Comparison of ENCODE assay signal across 12 cellular contexts in the genomic region with DNA sequence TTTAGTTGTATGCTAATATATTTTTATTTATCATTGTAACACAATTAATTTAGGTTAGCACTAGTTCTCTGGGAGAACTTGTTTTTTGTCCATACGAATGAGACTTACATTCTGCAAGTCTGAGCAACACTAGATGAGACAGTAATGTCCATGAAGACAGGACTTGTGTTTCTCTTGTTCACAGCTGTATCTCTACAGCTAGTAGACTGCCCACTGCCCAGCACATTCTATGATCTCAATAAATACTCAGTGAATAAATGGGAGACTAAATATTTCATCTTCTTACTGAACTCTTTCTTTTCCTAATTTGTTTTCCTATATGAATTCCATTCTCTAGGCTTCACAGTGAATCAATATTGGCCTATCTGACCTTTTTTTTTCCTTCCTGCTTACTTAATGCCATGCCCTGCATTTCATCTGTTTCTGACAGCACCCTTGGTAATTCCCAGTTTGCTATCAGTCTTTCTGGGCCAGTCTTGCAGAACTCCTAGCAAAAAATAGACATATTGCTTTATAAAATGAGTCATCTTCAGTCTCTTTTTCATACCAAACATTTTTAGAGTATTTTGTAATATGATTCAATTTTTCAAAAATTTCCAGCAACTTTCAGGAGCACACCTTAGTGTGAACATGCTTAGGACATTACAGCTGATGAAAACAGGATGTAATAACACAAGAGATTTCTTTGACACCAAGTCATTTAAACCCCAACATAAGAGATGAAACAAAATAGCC.
DNase-seq lines count a peak whose midpoint lies in the region; ATAC-seq and TF ChIP-seq lines count a peak whose summit lies in the region.
"Had no signal": no experiment of that assay in that cellular context is flagged by ENCODE, and none has a peak within 500 bp of the region (broad histone marks: within the 10 kb centered on the region; RNA-seq: fewer than 3 reads in every experiment).

No MANE protein-coding gene starts in this region.

- no peaks in the 10 kb centered on the region for H3K27me3 ChIP-seq in vagina

- no peaks in the 10 kb centered on the region for H3K27me3 Mint-ChIP-seq in activated T-cell treated with anti-CD3 and anti-CD28 coated beads, Interleukin-2, amount 50 U/mL, for 72 hours (ENCODE audit: low read depth)
- no peaks in the 10 kb centered on the region for H3K27me3 Mint-ChIP-seq in stimulated activated memory B cell treated with anti-CD40 and anti-IgM and Interleukin-4, amounts not matched to agents 10 μg/mL and 1 μg/mL and 100 μg/mL, for 72 hours
- H3K27me3 Mint-ChIP-seq: activated naive CD8-positive, alpha-beta T cell treated with anti-CD3 and anti-CD28 coated beads, Interleukin-2, amount 10 ng/mL, durations not matched to agents 7 days and 5 days had no signal

- no peak overlapping the region for H3K4me3 Mint-ChIP-seq in activated T-cell treated with anti-CD3 and anti-CD28 coated beads, Interleukin-2, amount 50 U/mL, for 72 hours
- no peak overlapping the region for H3K4me3 Mint-ChIP-seq in stimulated activated memory B cell treated with anti-CD40 and anti-IgM and Interleukin-4, amounts not matched to agents 10 μg/mL and 1 μg/mL and 100 μg/mL, for 72 hours
- H3K4me3 Mint-ChIP-seq: activated naive CD8-positive, alpha-beta T cell treated with anti-CD3 and anti-CD28 coated beads, Interleukin-2, amount 10 ng/mL, durations not matched to agents 7 days and 5 days had no signal

- H3K4me1 ChIP-seq in vagina: no peaks in the 10 kb centered on the region

- H3K36me3 Mint-ChIP-seq in activated T-cell treated with anti-CD3 and anti-CD28 coated beads, Interleukin-2, amount 50 U/mL, for 72 hours (ENCODE audit: insufficient read depth in 2 of 2): peaks cover 0 to 4% of the 10 kb centered on the region in 2 donors
- peaks cover 7% of the 10 kb centered on the region for H3K36me3 Mint-ChIP-seq in stimulated activated memory B cell treated with anti-CD40 and anti-IgM and Interleukin-4, amounts not matched to agents 10 μg/mL and 1 μg/mL and 100 μg/mL, for 72 hours

- H3K9me3 ChIP-seq in vagina: no peaks in the 10 kb centered on the region

- H3K36me3 ChIP-seq in vagina: no peaks in the 10 kb centered on the region

- DNase-seq in activated T-cell treated with anti-CD3 and anti-CD28 coated beads, Interleukin-2, amount 50 U/mL, for 72 hours: no peak
- DNase-seq in activated T-cell treated with anti-CD3 and anti-CD28 coated beads, Interleukin-2, amount 50 U/mL, for 1 hour: no peak
- DNase-seq in fibroblast of peridontal ligament (ENCODE audit: extremely low read depth) (peak; percentile 39), vagina (ENCODE audit: extremely low spot score in 2 of 2) (no peak)
- no peak for DNase-seq in activated CD8-positive, alpha-beta memory T cell treated with anti-CD3 and anti-CD28 coated beads for 24 hours
- DNase-seq: activated naive CD8-positive, alpha-beta T cell treated with anti-CD3 and anti-CD28 coated beads, Interleukin-2, amount 10 ng/mL, durations not matched to agents 7 days and 5 days; effector CD8-positive, alpha-beta T cell; midbrain; MM.1S had no signal

- peak overlapping the region; percentile 30 for H3K27ac Mint-ChIP-seq in activated T-cell treated with anti-CD3 and anti-CD28 coated beads, Interleukin-2, amount 50 U/mL, for 72 hours
- peak overlapping the region; percentile 59 for H3K27ac Mint-ChIP-seq in stimulated activated memory B cell treated with anti-CD40 and anti-IgM and Interleukin-4, amounts not matched to agents 10 μg/mL and 1 μg/mL and 100 μg/mL, for 72 hours
- H3K27ac Mint-ChIP-seq: activated naive CD8-positive, alpha-beta T cell treated with anti-CD3 and anti-CD28 coated beads, Interleukin-2, amount 10 ng/mL, durations not matched to agents 7 days and 5 days had no signal

- intact Hi-C loops in vagina (cut with DNase I): no loop called here

- no peak for TF ChIP-seq POLR2A in vagina (IDR thresholded peaks at IDR 0.05)

- ATAC-seq in activated T-cell treated with anti-CD3 and anti-CD28 coated beads, Interleukin-2, amount 50 U/mL, for 72 hours (replicated peaks in 1 of 2): no peak
- ATAC-seq in SK-N-SH treated with all-trans-retinoic acid at 6 μM for 48 hours: peak; percentile 89
- no peak for ATAC-seq in stimulated activated memory B cell treated with anti-CD40 and anti-IgM and Interleukin-4, amounts not matched to agents 10 μg/mL and 1 μg/mL and 100 μg/mL, for 72 hours
- ATAC-seq in GM19351 (IDR thresholded peaks at IDR 0.05; ENCODE audit: unreplicated experiment): no peak

- no peak for TF ChIP-seq CTCF in vagina (IDR thresholded peaks at IDR 0.05)

- H3K27ac ChIP-seq in vagina: no peak overlapping the region

- peaks cover 0 to 4% of the 10 kb centered on the region in 2 donors for H3K9me3 Mint-ChIP-seq in activated T-cell treated with anti-CD3 and anti-CD28 coated beads, Interleukin-2, amount 50 U/mL, for 72 hours
- H3K9me3 Mint-ChIP-seq in stimulated activated memory B cell treated with anti-CD40 and anti-IgM and Interleukin-4, amounts not matched to agents 10 μg/mL and 1 μg/mL and 100 μg/mL, for 72 hours: peaks cover 7% of the 10 kb centered on the region

- H3K4me3 ChIP-seq in vagina: no peak overlapping the region

- peaks cover 7% of the 10 kb centered on the region for H3K4me1 Mint-ChIP-seq in activated T-cell treated with anti-CD3 and anti-CD28 coated beads, Interleukin-2, amount 50 U/mL, for 72 hours (ENCODE audit: low read depth)
- peaks cover 26% of the 10 kb centered on the region for H3K4me1 Mint-ChIP-seq in stimulated activated memory B cell treated with anti-CD40 and anti-IgM and Interleukin-4, amounts not matched to agents 10 μg/mL and 1 μg/mL and 100 μg/mL, for 72 hours

TF ChIP-seq in SK-N-SH treated with all-trans-retinoic acid at 6 μM for 48 hours, 23 proteins besides CTCF, POLR2A, EP300 and RAD21:
- TF ChIP-seq ISL1 (CRISPR knock-in tag; IDR thresholded peaks at IDR 0.05): peak; percentile 96
- peak; percentile 23; the same call in 1 of the 2 replicates for TF ChIP-seq POU6F1 (CRISPR knock-in tag; IDR thresholded peaks at IDR 0.05; ENCODE audit: borderline replicate concordance, low read depth)
- TF ChIP-seq ZC3H10 (CRISPR knock-in tag; IDR thresholded peaks at IDR 0.05): no peak
- TF ChIP-seq CSDC2 (CRISPR knock-in tag; IDR thresholded peaks at IDR 0.05): 0 out of 2 replicates have a peak, but pooled peaks have one; percentile 39
- TF ChIP-seq, protein P1, sequence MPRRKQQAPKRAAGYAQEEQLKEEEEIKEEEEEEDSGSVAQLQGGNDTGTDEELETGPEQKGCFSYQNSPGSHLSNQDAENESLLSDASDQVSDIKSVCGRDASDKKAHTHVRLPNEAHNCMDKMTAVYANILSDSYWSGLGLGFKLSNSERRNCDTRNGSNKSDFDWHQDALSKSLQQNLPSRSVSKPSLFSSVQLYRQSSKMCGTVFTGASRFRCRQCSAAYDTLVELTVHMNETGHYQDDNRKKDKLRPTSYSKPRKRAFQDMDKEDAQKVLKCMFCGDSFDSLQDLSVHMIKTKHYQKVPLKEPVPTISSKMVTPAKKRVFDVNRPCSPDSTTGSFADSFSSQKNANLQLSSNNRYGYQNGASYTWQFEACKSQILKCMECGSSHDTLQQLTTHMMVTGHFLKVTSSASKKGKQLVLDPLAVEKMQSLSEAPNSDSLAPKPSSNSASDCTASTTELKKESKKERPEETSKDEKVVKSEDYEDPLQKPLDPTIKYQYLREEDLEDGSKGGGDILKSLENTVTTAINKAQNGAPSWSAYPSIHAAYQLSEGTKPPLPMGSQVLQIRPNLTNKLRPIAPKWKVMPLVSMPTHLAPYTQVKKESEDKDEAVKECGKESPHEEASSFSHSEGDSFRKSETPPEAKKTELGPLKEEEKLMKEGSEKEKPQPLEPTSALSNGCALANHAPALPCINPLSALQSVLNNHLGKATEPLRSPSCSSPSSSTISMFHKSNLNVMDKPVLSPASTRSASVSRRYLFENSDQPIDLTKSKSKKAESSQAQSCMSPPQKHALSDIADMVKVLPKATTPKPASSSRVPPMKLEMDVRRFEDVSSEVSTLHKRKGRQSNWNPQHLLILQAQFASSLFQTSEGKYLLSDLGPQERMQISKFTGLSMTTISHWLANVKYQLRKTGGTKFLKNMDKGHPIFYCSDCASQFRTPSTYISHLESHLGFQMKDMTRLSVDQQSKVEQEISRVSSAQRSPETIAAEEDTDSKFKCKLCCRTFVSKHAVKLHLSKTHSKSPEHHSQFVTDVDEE (CRISPR knock-in tag; IDR thresholded peaks at IDR 0.05): peak; percentile 47; the same call in 1 of the 2 replicates
- TF ChIP-seq, protein P2, sequence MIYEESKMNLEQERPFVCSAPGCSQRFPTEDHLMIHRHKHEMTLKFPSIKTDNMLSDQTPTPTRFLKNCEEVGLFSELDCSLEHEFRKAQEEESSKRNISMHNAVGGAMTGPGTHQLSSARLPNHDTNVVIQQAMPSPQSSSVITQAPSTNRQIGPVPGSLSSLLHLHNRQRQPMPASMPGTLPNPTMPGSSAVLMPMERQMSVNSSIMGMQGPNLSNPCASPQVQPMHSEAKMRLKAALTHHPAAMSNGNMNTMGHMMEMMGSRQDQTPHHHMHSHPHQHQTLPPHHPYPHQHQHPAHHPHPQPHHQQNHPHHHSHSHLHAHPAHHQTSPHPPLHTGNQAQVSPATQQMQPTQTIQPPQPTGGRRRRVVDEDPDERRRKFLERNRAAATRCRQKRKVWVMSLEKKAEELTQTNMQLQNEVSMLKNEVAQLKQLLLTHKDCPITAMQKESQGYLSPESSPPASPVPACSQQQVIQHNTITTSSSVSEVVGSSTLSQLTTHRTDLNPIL (CRISPR knock-in tag; IDR thresholded peaks at IDR 0.05; ENCODE audit: low read depth): peak; percentile 46; the same call in 1 of the 2 replicates
- TF ChIP-seq ZFP3 (CRISPR knock-in tag; IDR thresholded peaks at IDR 0.05): 0 out of 2 replicates have a peak, but pooled peaks have one; percentile 35
- 0 out of 2 replicates have a peak, but pooled peaks have one; percentile 22 for TF ChIP-seq GLIS3 (CRISPR knock-in tag; IDR thresholded peaks at IDR 0.05)
- no peak for TF ChIP-seq OSR1 (CRISPR knock-in tag; IDR thresholded peaks at IDR 0.05)
